In genomic region chr13:72137782-72138181, GRCh38 we compare ENCODE assay signal across 21 cellular contexts.
DNase-seq lines count a peak whose midpoint lies in the region; ATAC-seq, FAIRE-seq and TF ChIP-seq lines count a peak whose summit lies in the region.
"Had no signal": no experiment of that assay in that cellular context is flagged by ENCODE, and none has a peak within 500 bp of the region (broad histone marks: within the 10 kb centered on the region; RNA-seq: fewer than 3 reads in every experiment).

No MANE protein-coding gene starts in this region.

- no peak overlapping the region for H2AFZ ChIP-seq in GM23338
- H2AFZ ChIP-seq in astrocyte (ENCODE audit: low read depth, low read length), result no peak overlapping the region
- no peak overlapping the region for H2AFZ ChIP-seq in Karpas-422 (ENCODE audit: low read length)

- H3K9me3 Mint-ChIP-seq in GM23338 (no peaks in the 10 kb centered on the region), astrocyte (ENCODE audit: unreplicated experiment) (no peaks in the 10 kb centered on the region)

- H3K27ac Mint-ChIP-seq in GM23338 (peak overlapping the region; percentile 72; the same call in 1 of the 2 replicates), astrocyte (ENCODE audit: unreplicated experiment) (peak overlapping the region; percentile 58)
- H3K27ac Mint-ChIP-seq: CD14-positive monocyte; CD4-positive, alpha-beta memory T cell; IgD-negative memory B cell had no signal

- ATAC-seq in GM23338 (no peak), pancreas (peak; percentile 71 to 80 (median 73))
- ATAC-seq: HCT116, HepG2 had no signal

- intact Hi-C loops in pancreas (cut with DNase I), result no loop called here

- no peaks in the 10 kb centered on the region for H3K36me3 ChIP-seq in GM23338 (ENCODE audit: insufficient read depth)
- H3K36me3 ChIP-seq in astrocyte (ENCODE audit: insufficient read depth, low read length), result no peaks in the 10 kb centered on the region
- no peaks in the 10 kb centered on the region for H3K36me3 ChIP-seq in pancreas
- no peaks in the 10 kb centered on the region for H3K36me3 ChIP-seq in Karpas-422 (ENCODE audit: insufficient read depth, low read length)
- H3K36me3 ChIP-seq: BLaER1 had no signal

- H3K27me3 Mint-ChIP-seq in GM23338 (ENCODE audit: insufficient read depth, low read depth, poor library complexity) (peaks cover 4% of the 10 kb centered on the region), astrocyte (ENCODE audit: low read depth, unreplicated experiment) (no peaks in the 10 kb centered on the region)
- H3K27me3 Mint-ChIP-seq: CD4-positive, alpha-beta memory T cell; IgD-negative memory B cell had no signal

- H3K27me3 ChIP-seq in GM23338 (ENCODE audit: insufficient read depth) (no peaks in the 10 kb centered on the region), astrocyte (ENCODE audit: insufficient read depth, low read length) (no peaks in the 10 kb centered on the region), pancreas (no peaks in the 10 kb centered on the region), Karpas-422 (ENCODE audit: low read length) (no peaks in the 10 kb centered on the region)
- H3K27me3 ChIP-seq: BLaER1 had no signal

- no peak overlapping the region for H3K9ac ChIP-seq in astrocyte (ENCODE audit: low read length)
- H3K9ac ChIP-seq in Karpas-422 (ENCODE audit: low read length), result no peak overlapping the region
- H3K9ac ChIP-seq: BLaER1 had no signal

- H3K4me3 ChIP-seq in GM23338 (no peak overlapping the region), astrocyte (ENCODE audit: insufficient read depth, low read depth, low read length) (no peak overlapping the region), pancreas (no peak overlapping the region), Karpas-422 (ENCODE audit: low read length) (no peak overlapping the region)
- H3K4me3 ChIP-seq: BLaER1 had no signal

- H3F3A ChIP-seq in GM23338 (replicated peaks; ENCODE audit: low read depth), result no peaks in the 10 kb centered on the region

- peak; percentile 7 for DNase-seq in NCI-H1092 treated with DMSO at 0.1 percent for 48 hours (lab: John Stamatoyannopoulos, UW)
- DNase-seq in NCI-H1092 (lab: John Stamatoyannopoulos, UW), result no peak
- DNase-seq in GM23338 (ENCODE audit: low spot score), result no peak
- DNase-seq in astrocyte (ENCODE audit: low read depth), result no peak
- peak in 4 of 6 donors; percentile 40 to 77 (median 72) for DNase-seq in pancreas
- no peak for DNase-seq in DMS153 (lab: John Stamatoyannopoulos, UW)
- no peak for DNase-seq in Karpas-422
- DNase-seq in NCI-H2227 (lab: John Stamatoyannopoulos, UW; ENCODE audit: unreplicated experiment), result no peak
- DNase-seq: 8988T; CD4-positive, alpha-beta memory T cell; GDM1; GOT3; H7 had no signal

- FAIRE-seq in astrocyte (lab: Jason Lieb, UNC) (no peak), pancreas (lab: Jason Lieb, UNC) (no peak)
- FAIRE-seq: GM12892, GM18507, HepG2, HTR-8/SVneo had no signal

- H3K9me2 ChIP-seq in GM23338 (ENCODE audit: insufficient read depth) (no peaks in the 10 kb centered on the region), Karpas-422 (replicated peaks; ENCODE audit: insufficient read depth, low read length) (no peaks in the 10 kb centered on the region)

- H3K79me2 ChIP-seq in GM23338 (replicated peaks; ENCODE audit: insufficient read depth) (no peaks in the 10 kb centered on the region), astrocyte (ENCODE audit: insufficient read depth, low read length) (no peaks in the 10 kb centered on the region), Karpas-422 (ENCODE audit: low read length) (no peaks in the 10 kb centered on the region)

- no peak overlapping the region for H3K27ac ChIP-seq in GM23338 (ENCODE audit: low read depth)
- H3K27ac ChIP-seq in astrocyte (ENCODE audit: low read depth, low read length), result no peak overlapping the region
- H3K27ac ChIP-seq in pancreas, result peak overlapping the region in 3 of 4 donors; percentile 2 to 60 (median 20)
- H3K27ac ChIP-seq in Karpas-422 (ENCODE audit: low read length), result no peak overlapping the region
- H3K27ac ChIP-seq: BLaER1 had no signal

- H4K20me1 ChIP-seq in GM23338 (replicated peaks; ENCODE audit: insufficient read depth) (no peaks in the 10 kb centered on the region), astrocyte (ENCODE audit: insufficient read depth, low read length) (no peaks in the 10 kb centered on the region), Karpas-422 (ENCODE audit: insufficient read depth, low read depth, low read length) (no peaks in the 10 kb centered on the region)
- H4K20me1 ChIP-seq: BLaER1 had no signal

- H3K4me2 ChIP-seq in GM23338 (no peak overlapping the region), astrocyte (ENCODE audit: low read length) (no peak overlapping the region), Karpas-422 (ENCODE audit: low read depth, low read length, poor library complexity, severe bottlenecking) (no peak overlapping the region)
- H3K4me2 ChIP-seq: BLaER1 had no signal

- TF ChIP-seq CTCF in GM23338 (conservative IDR thresholded peaks at IDR 0.05; ENCODE audit: low read depth in 2 of 2) (no peak), astrocyte (IDR thresholded peaks at IDR 0.05; ENCODE audit: insufficient read depth, low read depth, low read length) (no peak), pancreas (IDR thresholded peaks at IDR 0.05) (no peak)

- peaks cover 25% of the 10 kb centered on the region for H3K4me1 ChIP-seq in GM23338 (ENCODE audit: insufficient read depth)
- H3K4me1 ChIP-seq in astrocyte (ENCODE audit: insufficient read depth, low read length), result no peaks in the 10 kb centered on the region
- H3K4me1 ChIP-seq in pancreas, result peaks cover 30 to 34% (median 33%) of the 10 kb centered on the region in 3 donors
- H3K4me1 ChIP-seq in Karpas-422 (ENCODE audit: low read length), result no peaks in the 10 kb centered on the region
- H3K4me1 ChIP-seq: BLaER1 had no signal

- H3K4me1 Mint-ChIP-seq in GM23338 (peaks cover 27% of the 10 kb centered on the region), astrocyte (ENCODE audit: low read depth, unreplicated experiment) (peaks cover 19% of the 10 kb centered on the region)
- H3K4me1 Mint-ChIP-seq: CD14-positive monocyte; CD4-positive, alpha-beta memory T cell; IgD-negative memory B cell had no signal

- H3K36me3 Mint-ChIP-seq in GM23338 (ENCODE audit: low read depth), result no peaks in the 10 kb centered on the region
- H3K36me3 Mint-ChIP-seq in astrocyte (ENCODE audit: low read depth, unreplicated experiment), result no peaks in the 10 kb centered on the region
- H3K36me3 Mint-ChIP-seq: CD14-positive monocyte; CD4-positive, alpha-beta memory T cell; IgD-negative memory B cell had no signal

- H3K4me3 Mint-ChIP-seq in GM23338 (no peak overlapping the region), astrocyte (ENCODE audit: unreplicated experiment) (no peak overlapping the region)
- H3K4me3 Mint-ChIP-seq: CD14-positive monocyte; CD4-positive, alpha-beta memory T cell; IgD-negative memory B cell had no signal

- H3K9me3 ChIP-seq in astrocyte (ENCODE audit: insufficient read depth, low read depth, low read length) (no peaks in the 10 kb centered on the region), pancreas (no peaks in the 10 kb centered on the region), Karpas-422 (ENCODE audit: low read length) (no peaks in the 10 kb centered on the region; the same call in 1 of the 2 replicates)
- H3K9me3 ChIP-seq: BLaER1 had no signal

- WGBS in pancreas, 2 donors, result 14 to 21% methylated on average over 3 of the region's 3 CpGs

TF ChIP-seq in GM23338, 12 proteins besides CTCF, POLR2A, EP300 and RAD21:
- TF ChIP-seq ETS1 (IDR thresholded peaks at IDR 0.05), result no peak
- TF ChIP-seq NANOG (IDR thresholded peaks at IDR 0.05; ENCODE audit: borderline replicate concordance), result no peak
- no peak for TF ChIP-seq STAT1 (IDR thresholded peaks at IDR 0.05; ENCODE audit: unreplicated experiment)
- TF ChIP-seq CREB1 (CRISPR knock-in tag; IDR thresholded peaks at IDR 0.05; ENCODE audit: low read depth), result no peak
- TF ChIP-seq REST (IDR thresholded peaks at IDR 0.05; ENCODE audit: unreplicated experiment), result no peak
- TF ChIP-seq ZNF331 (CRISPR knock-in tag; IDR thresholded peaks at IDR 0.05; ENCODE audit: low read depth), result no peak
- TF ChIP-seq EZH2 (IDR thresholded peaks at IDR 0.05; ENCODE audit: low read depth, unreplicated experiment), result no peak

Comparison
In these comparisons a context has a peak if more than half of its experiments do, and no peak if none do; other contexts are left out.
1. DNase-seq: peak in NCI-H1092 treated with DMSO at 0.1 percent for 48 hours (single experiment) and pancreas (4 of 6); none in NCI-H1092 (single experiment), GM23338 (single experiment), astrocyte (single experiment), DMS153 (single experiment), Karpas-422 (single experiment) and NCI-H2227 (single experiment).
2. H3K27ac ChIP-seq: peak in pancreas (3 of 4); none in GM23338 (single experiment), astrocyte (single experiment) and Karpas-422 (single experiment).